28 cellular contexts compared by ENCODE assay signal in the genomic region with DNA sequence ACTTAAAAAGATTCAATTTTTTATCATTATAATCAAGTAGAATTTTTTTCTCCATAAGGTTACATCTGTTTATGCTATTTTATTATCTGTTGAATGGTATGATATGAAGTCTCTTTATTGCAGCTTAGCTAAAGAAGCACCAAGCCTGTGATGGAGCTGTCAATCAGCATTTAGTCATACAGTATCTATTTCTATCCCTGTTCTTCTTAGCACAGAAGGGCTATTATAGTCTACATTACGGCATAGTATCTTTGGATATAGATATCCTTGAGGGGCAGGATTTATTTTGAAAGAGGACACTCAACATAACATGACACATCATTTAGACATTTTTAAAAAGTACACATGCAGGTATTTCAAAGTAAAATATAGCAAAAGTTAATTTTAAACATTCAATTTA.
"Had no signal": no experiment of that assay in that cellular context is flagged by ENCODE, and none has a peak within 500 bp of the region (broad histone marks: within the 10 kb centered on the region; RNA-seq: fewer than 3 reads in every experiment).

No MANE protein-coding gene starts in this region.

- H3K9me3 Mint-ChIP-seq: memory B cell, nephron had no signal

- H3K36me3 ChIP-seq: left ventricle myocardium inferior, neutrophil, right atrium auricular region, right lobe of liver, stomach, thyroid gland, transverse colon, upper lobe of left lung, vagina had no signal

- H3K4me2 ChIP-seq: neural progenitor cell had no signal

- H2AFZ ChIP-seq: neural progenitor cell, parathyroid adenoma had no signal

- H3K27me3 Mint-ChIP-seq: memory B cell; naive thymus-derived CD8-positive, alpha-beta T cell; stimulated activated naive B cell treated with anti-CD40 and anti-IgM and Interleukin-4, amounts not matched to agents 10 μg/mL and 1 μg/mL and 100 μg/mL, for 72 hours had no signal

- DNase-seq: islet precursor cell; left ventricle myocardium inferior; midbrain; mucosa of descending colon; naive thymus-derived CD8-positive, alpha-beta T cell; occipital lobe; psoas muscle; right lobe of liver; stimulated activated CD4-positive, alpha-beta T cell treated with anti-CD3 and anti-CD28 coated beads, Interleukin-12 subunit alpha, Interleukin-12 subunit beta, amount 100 ng/mL, for 4 hours; stimulated activated CD4-positive, alpha-beta T cell treated with anti-CD3 and anti-CD28 coated beads, Interleukin-15, amount 100 ng/mL, for 24 hours; stimulated activated CD4-positive, alpha-beta T cell treated with anti-CD3 and anti-CD28 coated beads, Interleukin-2, amount 100 ng/mL, for 24 hours; stimulated activated CD4-positive, alpha-beta T cell treated with anti-CD3 and anti-CD28 coated beads, Interleukin-4, amount 100 ng/mL, for 1 hour; stimulated activated naive B cell treated with anti-CD40 and anti-IgM and Interleukin-4, amounts not matched to agents 10 μg/mL and 1 μg/mL and 100 μg/mL, for 72 hours; stimulated activated naive CD8-positive, alpha-beta T cell treated with anti-CD3 and anti-CD28 coated beads, Interleukin-15, Interleukin-2, amounts not matched to agents 100 U/mL and 50 U/mL, for 24 hours; stomach; testis; thyroid gland; transverse colon; upper lobe of left lung had no signal

- H3K79me2 ChIP-seq: parathyroid adenoma had no signal

- H3K4me1 ChIP-seq: left ventricle myocardium inferior, parathyroid adenoma, psoas muscle, right atrium auricular region, right lobe of liver, stomach, testis, thyroid gland, transverse colon, upper lobe of left lung, vagina had no signal

- H3K27ac Mint-ChIP-seq: memory B cell; naive thymus-derived CD8-positive, alpha-beta T cell; nephron; neural progenitor cell; stimulated activated naive B cell treated with anti-CD40 and anti-IgM and Interleukin-4, amounts not matched to agents 10 μg/mL and 1 μg/mL and 100 μg/mL, for 72 hours had no signal

- H3K27me3 ChIP-seq: neural progenitor cell, neutrophil, right atrium auricular region, right lobe of liver, stomach, testis, thyroid gland, transverse colon, upper lobe of left lung, vagina had no signal

- H3K4me3 Mint-ChIP-seq: memory B cell; naive thymus-derived CD8-positive, alpha-beta T cell; nephron; neural progenitor cell; stimulated activated naive B cell treated with anti-CD40 and anti-IgM and Interleukin-4, amounts not matched to agents 10 μg/mL and 1 μg/mL and 100 μg/mL, for 72 hours had no signal

- H3K36me3 Mint-ChIP-seq: memory B cell; naive thymus-derived CD8-positive, alpha-beta T cell; neural progenitor cell; stimulated activated naive B cell treated with anti-CD40 and anti-IgM and Interleukin-4, amounts not matched to agents 10 μg/mL and 1 μg/mL and 100 μg/mL, for 72 hours had no signal

- H3K4me1 Mint-ChIP-seq: memory B cell; naive thymus-derived CD8-positive, alpha-beta T cell; nephron; stimulated activated naive B cell treated with anti-CD40 and anti-IgM and Interleukin-4, amounts not matched to agents 10 μg/mL and 1 μg/mL and 100 μg/mL, for 72 hours had no signal

- H3K9me3 ChIP-seq: left ventricle myocardium inferior, neutrophil, psoas muscle, right atrium auricular region, right lobe of liver, stomach, testis, thyroid gland, transverse colon, upper lobe of left lung, vagina had no signal

- H3K27ac ChIP-seq: left ventricle myocardium inferior, neural progenitor cell, neutrophil, parathyroid adenoma, psoas muscle, right atrium auricular region, right lobe of liver, skin epidermis, stomach, testis, thyroid gland, transverse colon, upper lobe of left lung, vagina had no signal

- H3K4me3 ChIP-seq: left ventricle myocardium inferior, lung, mucosa of descending colon, neural progenitor cell, psoas muscle, right atrium auricular region, right lobe of liver, skin epidermis, stomach, testis, thyroid gland, transverse colon, upper lobe of left lung, vagina had no signal

- H3K9ac ChIP-seq: neural progenitor cell, parathyroid adenoma had no signal

- ATAC-seq: mucosa of descending colon; naive thymus-derived CD8-positive, alpha-beta T cell; right lobe of liver; stimulated activated naive B cell treated with anti-CD40 and anti-IgM and Interleukin-4, amounts not matched to agents 10 μg/mL and 1 μg/mL and 100 μg/mL, for 72 hours; stimulated activated naive CD8-positive, alpha-beta T cell treated with anti-CD3 and anti-CD28 coated beads, Interleukin-15, Interleukin-2, amounts not matched to agents 100 U/mL and 50 U/mL, for 24 hours had no signal
